16 cellular contexts compared by ENCODE assay signal in genomic region chr12:26239127-26239500, GRCh38. TPM values are rescaled to one million over a fixed set of nuclear protein-coding genes. Genes with fewer than 3 reads are reported as not detected.
DNase-seq lines count a peak whose midpoint lies in the region; ATAC-seq and TF ChIP-seq lines count a peak whose summit lies in the region.
"Had no signal": no experiment of that assay in that cellular context is flagged by ENCODE, and none has a peak within 500 bp of the region (broad histone marks: within the 10 kb centered on the region; RNA-seq: fewer than 3 reads in every experiment).

No MANE protein-coding gene starts in this region.

- ATAC-seq in IMR-90 (ENCODE audit: low read depth) (peak; percentile 17; the same call in 1 of the 2 replicates), left lung (peak; percentile 32)
- ATAC-seq: left colon had no signal

- peaks cover 18% of the 10 kb centered on the region for H3K4me1 Mint-ChIP-seq in MCF 10A (ENCODE audit: insufficient read depth, unreplicated experiment)
- H3K4me1 Mint-ChIP-seq: activated CD4-positive, alpha-beta memory T cell treated with anti-CD3 and anti-CD28 coated beads, Interleukin-2, amount 10 ng/mL, durations not matched to agents 7 days and 5 days had no signal

- no peak overlapping the region for H3K9ac ChIP-seq in IMR-90 (ENCODE audit: low read depth, low read length)
- H3K9ac ChIP-seq: neural progenitor cell had no signal

- no peak overlapping the region for H3K4me2 ChIP-seq in IMR-90 (ENCODE audit: low read depth, low read length)
- H3K4me2 ChIP-seq: neural progenitor cell had no signal

- no peaks in the 10 kb centered on the region for H3K9me3 ChIP-seq in IMR-90 (ENCODE audit: control insufficient read depth, insufficient read depth, low read length)
- H3K9me3 ChIP-seq in left lung = no peaks in the 10 kb centered on the region
- H3K9me3 ChIP-seq in thyroid gland = no peaks in the 10 kb centered on the region
- H3K9me3 ChIP-seq: Peyer's patch had no signal

- H3K14ac ChIP-seq in IMR-90 (replicated peaks; ENCODE audit: low read depth, low read length) = no peak overlapping the region; the same call in 1 of the 2 replicates

- H3K9me3 Mint-ChIP-seq in MCF 10A (ENCODE audit: unreplicated experiment) = no peaks in the 10 kb centered on the region
- H3K9me3 Mint-ChIP-seq: activated CD4-positive, alpha-beta memory T cell treated with anti-CD3 and anti-CD28 coated beads, Interleukin-2, amount 10 ng/mL, durations not matched to agents 7 days and 5 days; activated T-helper 2 cell treated with anti-CD3 and anti-CD28 coated beads, Interferon-gamma antibody, Interleukin-2, Interleukin-4, amounts not matched to agents 10 μg/mL and 5 μg/mL and 100 μg/mL, durations not matched to agents 14 hours and 24 hours and 36 hours; neural progenitor cell had no signal

- H4K5ac ChIP-seq in IMR-90 (ENCODE audit: low read depth, low read length) = no peak overlapping the region

- no peak overlapping the region for H3K18ac ChIP-seq in IMR-90 (ENCODE audit: low read depth, low read length)

- TF ChIP-seq POLR2A in IMR-90 (IDR thresholded peaks at IDR 0.05; ENCODE audit: low read depth, low read length) (no peak), thyroid gland (IDR thresholded peaks at IDR 0.05) (peak in 1 of 2 donors; percentile 33)

- H3K36me3 ChIP-seq in IMR-90 (ENCODE audit: control insufficient read depth, insufficient read depth, low read length) (no peaks in the 10 kb centered on the region), left lung (no peaks in the 10 kb centered on the region), thyroid gland (no peaks in the 10 kb centered on the region)
- H3K36me3 ChIP-seq: neural progenitor cell, Peyer's patch had no signal

- no peak overlapping the region for H4K8ac ChIP-seq in IMR-90 (ENCODE audit: low read depth in 2 of 2, low read length in 2 of 2)

- H2BK20ac ChIP-seq in IMR-90 (ENCODE audit: low read depth, low read length) = no peak overlapping the region

- H3K27me3 Mint-ChIP-seq in MCF 10A (ENCODE audit: insufficient read depth, unreplicated experiment) = no peaks in the 10 kb centered on the region

- H4K91ac ChIP-seq in IMR-90 (ENCODE audit: insufficient read depth, low read depth, low read length) = no peak overlapping the region

- no peaks in the 10 kb centered on the region for H3K79me1 ChIP-seq in IMR-90 (ENCODE audit: low read depth in 1 of 2, low read length in 2 of 2)

- DNase-seq in IMR-90 (peak; percentile 14), MCF 10A (ENCODE audit: unreplicated experiment) (no peak), left lung (no peak), thyroid gland (peak; percentile 73 to 79), midbrain (lab: John Stamatoyannopoulos, UW) (no peak), SKM-1 (lab: John Stamatoyannopoulos, UW; ENCODE audit: unreplicated experiment) (no peak)
- DNase-seq in stimulated activated naive CD4-positive, alpha-beta T cell treated with Interleukin-2 at 50 U/mL for 16 hours (lab: John Stamatoyannopoulos, UW) = no peak
- DNase-seq: activated CD4-positive, alpha-beta memory T cell treated with anti-CD3 and anti-CD28 coated beads, Interleukin-2, amount 10 ng/mL, durations not matched to agents 7 days and 5 days; KG1; NCI-H1417 treated with DMSO at 0.1 percent for 48 hours; Peyer's patch; T-helper 9 cell had no signal

- H3K56ac ChIP-seq in IMR-90 (ENCODE audit: extremely low read depth, insufficient read depth, low read length) = no peak overlapping the region

- in situ Hi-C loops in IMR-90 (cut with MboI; ENCODE audit: low sequenced_read_pairs) = no loop called here

- peaks cover 4% of the 10 kb centered on the region for H3K4me1 ChIP-seq in IMR-90 (ENCODE audit: control insufficient read depth, insufficient read depth, low read length)
- H3K4me1 ChIP-seq in left lung = no peaks in the 10 kb centered on the region
- H3K4me1 ChIP-seq in thyroid gland = peaks cover 23 to 35% of the 10 kb centered on the region in 2 donors

- no peak overlapping the region for H3K4me3 Mint-ChIP-seq in MCF 10A (ENCODE audit: unreplicated experiment)
- H3K4me3 Mint-ChIP-seq: activated CD4-positive, alpha-beta memory T cell treated with anti-CD3 and anti-CD28 coated beads, Interleukin-2, amount 10 ng/mL, durations not matched to agents 7 days and 5 days; CD14-positive monocyte; neural progenitor cell had no signal

- H3K36me3 Mint-ChIP-seq in MCF 10A (ENCODE audit: insufficient read depth, unreplicated experiment) = no peaks in the 10 kb centered on the region
- H3K36me3 Mint-ChIP-seq: CD14-positive monocyte, neural progenitor cell had no signal

- dilution Hi-C loops in IMR-90 (cut with HindIII; ENCODE audit: low sequenced_read_pairs, unreplicated experiment) = no loop called here

- H2AK5ac ChIP-seq in IMR-90 (ENCODE audit: low read depth, low read length) = no peak overlapping the region

- intact Hi-C loops in IMR-90 (cut with micrococcal nuclease) (no loop called here), MCF 10A (cut with micrococcal nuclease) (loop anchor here (10.0 kb wide), 1 partner anchor 76 kb away; no protein-coding TSS in a partner anchor), left lung (cut with DNase I) (no loop called here), thyroid gland (cut with DNase I) (no loop called here)

- no peak for TF ChIP-seq RAD21 in IMR-90 (IDR thresholded peaks at IDR 0.05; ENCODE audit: low read length)

- TF ChIP-seq CTCF in IMR-90 (conservative IDR thresholded peaks at IDR 0.05; ENCODE audit: low read depth, low read length) = no peak
- no peak for TF ChIP-seq CTCF in MCF 10A (IDR thresholded peaks at IDR 0.05; ENCODE audit: unreplicated experiment)
- no peak for TF ChIP-seq CTCF in left lung (IDR thresholded peaks at IDR 0.05)
- TF ChIP-seq CTCF in thyroid gland (IDR thresholded peaks at IDR 0.05) = no peak

- BruUV-seq in IMR-90 (replicated peaks; lab: Mats Ljungman, UMichigan) (no TSS peak), MCF 10A (replicated peaks; lab: Mats Ljungman, UMichigan) (no TSS peak)

- H3K9me1 ChIP-seq in IMR-90 (ENCODE audit: insufficient read depth, low read length) = peaks cover 2% of the 10 kb centered on the region; the same call in 1 of the 2 replicates

- no peaks in the 10 kb centered on the region for H4K20me1 ChIP-seq in IMR-90 (ENCODE audit: insufficient read depth, low read length)

- H2AFZ ChIP-seq in IMR-90 (replicated peaks; ENCODE audit: low read length, poor library complexity) = no peak overlapping the region
- H2AFZ ChIP-seq: neural progenitor cell had no signal

- 100% methylated on average over 1 of the region's 1 CpG; no CpG with 5 or more reads in 1 of the 2 experiments for WGBS in IMR-90 (ENCODE audit: extremely low coverage in 2 of 2, insufficient read length in 1 of 2), 2 experiments
- 25 to 36% methylated on average over 1 of the region's 1 CpG for WGBS in thyroid gland, 2 donors

- H3K23ac ChIP-seq in IMR-90 (ENCODE audit: low read depth, low read length) = no peak overlapping the region

- no peak overlapping the region for H2BK5ac ChIP-seq in IMR-90 (ENCODE audit: low read depth, low read length, poor library complexity, severe bottlenecking)

- H2BK120ac ChIP-seq in IMR-90 (ENCODE audit: low read depth, low read length) = no peak overlapping the region

- H3K4me3 ChIP-seq in IMR-90 (ENCODE audit: insufficient read depth, low read depth, low read length) (no peak overlapping the region), left lung (no peak overlapping the region), thyroid gland (replicated peaks in 1 of 3) (no peak overlapping the region)
- H3K4me3 ChIP-seq: neural progenitor cell, Peyer's patch had no signal

- no peak overlapping the region for H2BK15ac ChIP-seq in IMR-90 (ENCODE audit: low read depth, low read length)

- H3K27ac Mint-ChIP-seq in MCF 10A (ENCODE audit: low read depth, unreplicated experiment) = peak overlapping the region; percentile 17
- H3K27ac Mint-ChIP-seq: activated CD4-positive, alpha-beta memory T cell treated with anti-CD3 and anti-CD28 coated beads, Interleukin-2, amount 10 ng/mL, durations not matched to agents 7 days and 5 days; activated T-helper 2 cell treated with anti-CD3 and anti-CD28 coated beads, Interferon-gamma antibody, Interleukin-2, Interleukin-4, amounts not matched to agents 10 μg/mL and 5 μg/mL and 100 μg/mL, durations not matched to agents 14 hours and 24 hours and 36 hours had no signal

- POLR2A ChIA-PET in IMR-90 (lab: Charles Lee; ENCODE audit: unreplicated experiment) = no interaction called here
- POLR2A ChIA-PET in MCF 10A (lab: Yijun Ruan, JAX) = interaction anchor here (0.6 to 1.2 kb wide), 5 partner anchors 10 to 1287 kb away, joined by 3 to 4 read pairs (median 3); no protein-coding TSS in a partner anchor

- H3K27ac ChIP-seq in IMR-90 (ENCODE audit: insufficient read depth, low read length) (no peak overlapping the region), left lung (no peak overlapping the region), thyroid gland (peak overlapping the region; percentile 82 to 86 (median 83))
- H3K27ac ChIP-seq: neural progenitor cell, Peyer's patch had no signal

- H2AK9ac ChIP-seq in IMR-90 (replicated peaks; ENCODE audit: low read depth, low read length, poor library complexity) = peak overlapping the region; percentile 62

- peaks cover 9% of the 10 kb centered on the region for H3K27me3 ChIP-seq in IMR-90 (ENCODE audit: control insufficient read depth, insufficient read depth, low read length)
- H3K27me3 ChIP-seq in left lung = peaks cover 0 to 11% of the 10 kb centered on the region in 2 donors
- H3K27me3 ChIP-seq in thyroid gland = no peaks in the 10 kb centered on the region
- H3K27me3 ChIP-seq: neural progenitor cell, Peyer's patch had no signal

- no peak overlapping the region for H3K4ac ChIP-seq in IMR-90 (ENCODE audit: low read depth, low read length)

- CTCF ChIA-PET in IMR-90 (lab: Yijun Ruan, JAX) (no interaction called here), MCF 10A (lab: Yijun Ruan, JAX) (interaction anchor here (0.6 to 1.8 kb wide), 3 partner anchors 25 to 120 kb away, joined by 3 to 5 read pairs (median 4); no protein-coding TSS in a partner anchor)

TF ChIP-seq in IMR-90, 13 proteins besides CTCF, POLR2A, EP300 and RAD21 (continues in another document):
- TF ChIP-seq MXI1 (IDR thresholded peaks at IDR 0.05; ENCODE audit: borderline replicate concordance, low read depth, low read length) = no peak
- TF ChIP-seq NFE2L2 (IDR thresholded peaks at IDR 0.05; ENCODE audit: low read depth, low read length) = no peak
- TF ChIP-seq BHLHE40 (IDR thresholded peaks at IDR 0.05; ENCODE audit: low read depth, low read length) = no peak

RNA-seq across cellular contexts. Expression of gene SSPN, which starts 43.7 kb away (rescaled TPM):
- total RNA-seq in IMR-90 (2012; rRNA removed) = 5.6 and 7.8 TPM in 2 replicates
- 3.5 and 4.1 TPM in 2 replicates for polyA plus RNA-seq in IMR-90 (2012; rRNA removed)
- polyA plus RNA-seq in IMR-90 (2012; cell fraction: cytosol; rRNA removed) = 2.8 and 4.8 TPM in 2 replicates
- 0.85 and 2.2 TPM in 2 replicates for polyA plus RNA-seq in IMR-90 (2012; cell fraction: nucleus; rRNA removed; ENCODE audit: low replicate concordance)
- total RNA-seq in MCF 10A (2022) = 0.17 and 0.21 TPM in 2 replicates
- 10 to 100 TPM in 1 of 2 donors, 1 to 10 TPM in 1; 6.9 to 18.6 TPM for total RNA-seq in left lung
- total RNA-seq in thyroid gland = 10 to 100 TPM; 20.1 to 25.0 (median 22.2) TPM
- total RNA-seq: activated CD4-positive, alpha-beta memory T cell treated with anti-CD3 and anti-CD28 coated beads, Interleukin-2, amount 10 ng/mL, durations not matched to agents 7 days and 5 days; activated T-helper 2 cell treated with anti-CD3 and anti-CD28 coated beads, Interferon-gamma antibody, Interleukin-2, Interleukin-4, amounts not matched to agents 10 μg/mL and 5 μg/mL and 100 μg/mL, durations not matched to agents 14 hours and 24 hours and 36 hours had no signal

Comparison
In these comparisons a context has a peak if more than half of its experiments do, and no peak if none do; other contexts are left out.
1. DNase-seq: peak in IMR-90 (single experiment) and thyroid gland (2 of 2); none in MCF 10A (single experiment), left lung (0 of 2), stimulated activated naive CD4-positive, alpha-beta T cell treated with Interleukin-2 at 50 U/mL for 16 hours (single experiment), midbrain (single experiment) and SKM-1 (single experiment).
2. H3K27ac ChIP-seq: peak in thyroid gland (3 of 3); none in IMR-90 (single experiment) and left lung (0 of 2).